In genomic region chr2:70930371-70931329, GRCh38 we compare ENCODE assay signal across 35 cellular contexts. TPM values are rescaled to one million over a fixed set of nuclear protein-coding genes. Genes with fewer than 3 reads are reported as not detected.
DNase-seq lines count a peak whose midpoint lies in the region; ATAC-seq, FAIRE-seq and TF ChIP-seq lines count a peak whose summit lies in the region.
"Had no signal": no experiment of that assay in that cellular context is flagged by ENCODE, and none has a peak within 500 bp of the region (broad histone marks: within the 10 kb centered on the region; RNA-seq: fewer than 3 reads in every experiment).

No MANE protein-coding gene starts in this region.

- H3K9me3 ChIP-seq in breast epithelium (no peaks in the 10 kb centered on the region), mammary epithelial cell (replicated peaks; ENCODE audit: insufficient read depth, low read length) (no peaks in the 10 kb centered on the region), neural progenitor cell (ENCODE audit: low read depth) (no peaks in the 10 kb centered on the region)
- H3K9me3 ChIP-seq: Caco-2, heart left ventricle, prostate gland, sigmoid colon, upper lobe of right lung had no signal

- H3K36me3 ChIP-seq in breast epithelium (no peaks in the 10 kb centered on the region), mammary epithelial cell (ENCODE audit: insufficient read depth, low read length) (no peaks in the 10 kb centered on the region), neural progenitor cell (no peaks in the 10 kb centered on the region)
- H3K36me3 ChIP-seq: heart left ventricle, prostate gland, sigmoid colon, upper lobe of right lung had no signal

- TF ChIP-seq CTCF in breast epithelium (IDR thresholded peaks at IDR 0.05) = no peak
- no peak for TF ChIP-seq CTCF in mammary epithelial cell (conservative IDR thresholded peaks at IDR 0.05 in 1 of 2, IDR thresholded peaks at IDR 0.05 in 1 of 2; ENCODE audit: extremely low read depth in 1 of 2, insufficient read depth in 1 of 2, low read depth in 1 of 2, low read length in 2 of 2)
- no peak for TF ChIP-seq CTCF in neural progenitor cell (IDR thresholded peaks at IDR 0.05)
- TF ChIP-seq CTCF in D721Med (IDR thresholded peaks at IDR 0.05; ENCODE audit: insufficient read depth, missing control alignments) = no peak

- H3K4me3 Mint-ChIP-seq in neural progenitor cell = no peak overlapping the region
- H3K4me3 Mint-ChIP-seq: activated naive CD8-positive, alpha-beta T cell; stimulated activated memory B cell treated with anti-CD40 and anti-IgM and Interleukin-4, amounts not matched to agents 10 μg/mL and 1 μg/mL and 100 μg/mL, for 72 hours; T-helper 1 cell treated with Interleukin-12 subunit alpha and Interleukin-12 subunit beta and Interleukin-4 antibody, amounts not matched to agents 30 μg/mL and 1 μg/mL, for 36 hours had no signal

- no peaks in the 10 kb centered on the region for H3K36me3 Mint-ChIP-seq in neural progenitor cell
- H3K36me3 Mint-ChIP-seq: activated naive CD8-positive, alpha-beta T cell; IgD-negative memory B cell; stimulated activated memory B cell treated with anti-CD40 and anti-IgM and Interleukin-4, amounts not matched to agents 10 μg/mL and 1 μg/mL and 100 μg/mL, for 72 hours had no signal

- H3K4me2 ChIP-seq in mammary epithelial cell (ENCODE audit: insufficient read depth, low read depth, low read length) (no peak overlapping the region), neural progenitor cell (no peak overlapping the region)

- H3K9me3 Mint-ChIP-seq in neural progenitor cell = no peaks in the 10 kb centered on the region
- H3K9me3 Mint-ChIP-seq: activated T-helper 2 cell treated with anti-CD3 and anti-CD28 coated beads, Interferon-gamma antibody, Interleukin-2, Interleukin-4, amounts not matched to agents 10 μg/mL and 5 μg/mL and 100 μg/mL, durations not matched to agents 14 hours and 24 hours and 36 hours; IgD-negative memory B cell; stimulated activated memory B cell treated with anti-CD40 and anti-IgM and Interleukin-4, amounts not matched to agents 10 μg/mL and 1 μg/mL and 100 μg/mL, for 72 hours; T-helper 1 cell treated with Interleukin-12 subunit alpha and Interleukin-12 subunit beta and Interleukin-4 antibody, amounts not matched to agents 30 μg/mL and 1 μg/mL, for 36 hours had no signal

- WGBS in mammary epithelial cell (ENCODE audit: low coverage, missing lambda C conversion rate) = 48% methylated on average over 2 of the region's 4 CpGs

- H3K27ac ChIP-seq in breast epithelium = peak overlapping the region; percentile 7 to 10
- H3K27ac ChIP-seq in mammary epithelial cell (ENCODE audit: insufficient read depth, low read depth, low read length) = no peak overlapping the region
- no peak overlapping the region for H3K27ac ChIP-seq in neural progenitor cell
- H3K27ac ChIP-seq: heart left ventricle, prostate gland, sigmoid colon, upper lobe of right lung had no signal

- H2AFZ ChIP-seq in mammary epithelial cell (ENCODE audit: low read depth, low read length) (no peak overlapping the region), neural progenitor cell (replicated peaks) (no peak overlapping the region)

- H3K9ac ChIP-seq in mammary epithelial cell (ENCODE audit: insufficient read depth, low read length) (no peak overlapping the region), neural progenitor cell (no peak overlapping the region)

- H3F3A ChIP-seq in neural progenitor cell (ENCODE audit: low read depth) = no peaks in the 10 kb centered on the region

- no peaks in the 10 kb centered on the region for H4K20me1 ChIP-seq in mammary epithelial cell (ENCODE audit: insufficient read depth, low read length)
- H4K20me1 ChIP-seq in neural progenitor cell (ENCODE audit: low read depth) = no peaks in the 10 kb centered on the region

- no peak overlapping the region for H3K4me3 ChIP-seq in breast epithelium
- H3K4me3 ChIP-seq in mammary epithelial cell (replicated peaks in 1 of 3; ENCODE audit: insufficient read depth in 1 of 3, low read depth in 2 of 3, low read length in 3 of 3) = no peak overlapping the region
- no peak overlapping the region for H3K4me3 ChIP-seq in neural progenitor cell
- H3K4me3 ChIP-seq: heart left ventricle, prostate gland, sigmoid colon, upper lobe of right lung had no signal

- no peak for FAIRE-seq in D721Med (lab: Jason Lieb, UNC)
- FAIRE-seq: H1 had no signal

- no peaks in the 10 kb centered on the region for H3K79me2 ChIP-seq in mammary epithelial cell (ENCODE audit: insufficient read depth, low read length)
- no peaks in the 10 kb centered on the region for H3K79me2 ChIP-seq in neural progenitor cell (ENCODE audit: low read depth)

- no peaks in the 10 kb centered on the region for H3K4me1 ChIP-seq in breast epithelium
- H3K4me1 ChIP-seq in mammary epithelial cell (ENCODE audit: insufficient read depth, low read length) = no peaks in the 10 kb centered on the region
- peaks cover 8% of the 10 kb centered on the region for H3K4me1 ChIP-seq in neural progenitor cell
- H3K4me1 ChIP-seq: Caco-2, prostate gland, sigmoid colon, upper lobe of right lung had no signal

- DNase-seq in breast epithelium (ENCODE audit: low spot score in 2 of 2) (peak in 1 of 2 donors; percentile 22), mammary epithelial cell (no peak), MV-4-11 (lab: John Stamatoyannopoulos, UW) (peak; percentile 7), left lobe of liver (ENCODE audit: low spot score) (peak; percentile 16), ureter (ENCODE audit: low spot score) (peak; percentile 27), neural progenitor cell (ENCODE audit: low spot score) (no peak), D721Med (ENCODE audit: insufficient read length, low spot score) (no peak)
- DNase-seq: ACHN; activated CD4-positive, alpha-beta T cell treated with anti-CD3 and anti-CD28 coated beads for 1 hour; anterior cingulate cortex; C1 segment of cervical spinal cord; Caco-2; cortex of kidney; DMS79 treated with DMSO at 0.1 percent for 48 hours; foreskin fibroblast; heart left ventricle; NCI-H1417; NCI-H2081; NCI-H345; NCI-H774; sigmoid colon; stimulated activated CD4-positive, alpha-beta T cell treated with anti-CD3 and anti-CD28 coated beads, Interleukin-4, amount 100 ng/mL, for 24 hours; substantia nigra; upper lobe of right lung had no signal

- H3K4me1 Mint-ChIP-seq in neural progenitor cell = peaks cover 6% of the 10 kb centered on the region

- TF ChIP-seq POLR2A in breast epithelium (IDR thresholded peaks at IDR 0.05) = no peak

- H3K27me3 Mint-ChIP-seq in neural progenitor cell (ENCODE audit: insufficient read depth, low read depth) = peaks cover 4% of the 10 kb centered on the region

- BruUV-seq in mammary epithelial cell (replicated peaks; lab: Mats Ljungman, UMichigan) = no TSS peak

- dilution Hi-C loops in mammary epithelial cell (cut with HindIII; ENCODE audit: low sequenced_read_pairs) = no loop called here

- CTCF ChIA-PET in mammary epithelial cell (lab: Charles Lee; ENCODE audit: low non-redundant PET) = no interaction called here

- in situ Hi-C loops in mammary epithelial cell (cut with MboI; ENCODE audit: low sequenced_read_pairs in 2 of 2) = loop anchor here (25.0 kb wide), 1 partner anchor 618 kb away; the partner anchor contains the start of gene FAM136A (in 2 of the 2)

- intact Hi-C loops in breast epithelium (cut with DNase I; ENCODE audit: low total_unique reads) = no loop called here
- intact Hi-C loops in mammary epithelial cell (cut with micrococcal nuclease) = no loop called here

- ATAC-seq in left lobe of liver (no peak), GM18868 (IDR thresholded peaks at IDR 0.05; ENCODE audit: unreplicated experiment) (no peak)
- ATAC-seq: heart left ventricle; stimulated activated memory B cell treated with anti-CD40 and anti-IgM and Interleukin-4, amounts not matched to agents 10 μg/mL and 1 μg/mL and 100 μg/mL, for 72 hours; upper lobe of right lung had no signal

- no peaks in the 10 kb centered on the region for H3K27me3 ChIP-seq in breast epithelium
- peaks cover 2% of the 10 kb centered on the region for H3K27me3 ChIP-seq in mammary epithelial cell (ENCODE audit: insufficient read depth, low read length)
- no peaks in the 10 kb centered on the region for H3K27me3 ChIP-seq in neural progenitor cell
- H3K27me3 ChIP-seq: upper lobe of right lung had no signal

- no peak overlapping the region for H3K27ac Mint-ChIP-seq in neural progenitor cell
- H3K27ac Mint-ChIP-seq: activated naive CD8-positive, alpha-beta T cell; activated T-helper 2 cell treated with anti-CD3 and anti-CD28 coated beads, Interferon-gamma antibody, Interleukin-2, Interleukin-4, amounts not matched to agents 10 μg/mL and 5 μg/mL and 100 μg/mL, durations not matched to agents 14 hours and 24 hours and 36 hours; stimulated activated memory B cell treated with anti-CD40 and anti-IgM and Interleukin-4, amounts not matched to agents 10 μg/mL and 1 μg/mL and 100 μg/mL, for 72 hours; T-helper 1 cell treated with Interleukin-12 subunit alpha and Interleukin-12 subunit beta and Interleukin-4 antibody, amounts not matched to agents 30 μg/mL and 1 μg/mL, for 36 hours had no signal

RNA-seq across cellular contexts. Expression of gene ATP6V1B1, which starts 5.0 kb away (rescaled TPM):
- total RNA-seq in breast epithelium = 10 to 100 TPM in 1 of 3 donors, 1 to 10 TPM in 2; 1.8 to 38.2 (median 4.6) TPM
- 1 to 10 TPM in 1 of 2 donors, not detected in 1; 1.3 TPM for total RNA-seq in mammary epithelial cell
- 0.03 TPM for polyA plus RNA-seq in mammary epithelial cell
- polyA minus RNA-seq in mammary epithelial cell = not detected
- total RNA-seq in left lobe of liver = not detected
- 2.4 TPM for total RNA-seq in ureter
- total RNA-seq in neural progenitor cell (ENCODE audit: low replicate concordance) = 0.99 and 1.1 TPM in 2 replicates
- total RNA-seq: activated T-helper 2 cell treated with anti-CD3 and anti-CD28 coated beads, Interferon-gamma antibody, Interleukin-2, Interleukin-4, amounts not matched to agents 10 μg/mL and 5 μg/mL and 100 μg/mL, durations not matched to agents 14 hours and 24 hours and 36 hours; H1; MCF 10A had no signal
- polyA plus RNA-seq: H1, IgD-negative memory B cell had no signal

RNA-seq across cellular contexts. Expression of gene VAX2, which starts 30.3 kb away (rescaled TPM):
- total RNA-seq in breast epithelium = 1 to 10 TPM; 1.3 to 5.1 (median 4.6) TPM
- total RNA-seq in mammary epithelial cell = under 1 TPM in 1 of 2 donors, not detected in 1; 0.67 TPM
- polyA plus RNA-seq in mammary epithelial cell = not detected
- polyA minus RNA-seq in mammary epithelial cell = not detected
- total RNA-seq in left lobe of liver = not detected
- total RNA-seq in ureter = 0.44 TPM
- 0.62 and 2.1 TPM in 2 replicates for total RNA-seq in neural progenitor cell (ENCODE audit: low replicate concordance)
- total RNA-seq: activated T-helper 2 cell treated with anti-CD3 and anti-CD28 coated beads, Interferon-gamma antibody, Interleukin-2, Interleukin-4, amounts not matched to agents 10 μg/mL and 5 μg/mL and 100 μg/mL, durations not matched to agents 14 hours and 24 hours and 36 hours; H1; MCF 10A had no signal
- polyA plus RNA-seq: H1, IgD-negative memory B cell had no signal

RNA-seq across cellular contexts. Expression of gene ANKRD53, which starts 47.8 kb away (rescaled TPM):
- 1 to 10 TPM; 2.8 to 4.9 (median 3.2) TPM for total RNA-seq in breast epithelium
- under 1 TPM in 1 of 2 donors, not detected in 1; 0.83 TPM for total RNA-seq in mammary epithelial cell
- 0.18 TPM for polyA plus RNA-seq in mammary epithelial cell
- polyA minus RNA-seq in mammary epithelial cell = 1.7 TPM
- total RNA-seq in left lobe of liver = 0.35 TPM
- 1.8 TPM for total RNA-seq in ureter
- total RNA-seq in neural progenitor cell (ENCODE audit: low replicate concordance) = 0.06 TPM in 1 of 2 replicates, not detected in the other
- total RNA-seq: activated T-helper 2 cell treated with anti-CD3 and anti-CD28 coated beads, Interferon-gamma antibody, Interleukin-2, Interleukin-4, amounts not matched to agents 10 μg/mL and 5 μg/mL and 100 μg/mL, durations not matched to agents 14 hours and 24 hours and 36 hours; MCF 10A; RPMI7951; SK-MEL-5 had no signal
- polyA plus RNA-seq: IgD-negative memory B cell had no signal

Comparison
In these comparisons a context has a peak if more than half of its experiments do, and no peak if none do; other contexts are left out.
1. H3K27ac ChIP-seq: peak in breast epithelium (2 of 2); none in mammary epithelial cell (single experiment) and neural progenitor cell (single experiment).
2. DNase-seq: peak in MV-4-11 (single experiment), left lobe of liver (single experiment) and ureter (single experiment); none in mammary epithelial cell (single experiment), neural progenitor cell (single experiment) and D721Med (single experiment).